1 cellular context compared by ENCODE assay signal in the genomic region with DNA sequence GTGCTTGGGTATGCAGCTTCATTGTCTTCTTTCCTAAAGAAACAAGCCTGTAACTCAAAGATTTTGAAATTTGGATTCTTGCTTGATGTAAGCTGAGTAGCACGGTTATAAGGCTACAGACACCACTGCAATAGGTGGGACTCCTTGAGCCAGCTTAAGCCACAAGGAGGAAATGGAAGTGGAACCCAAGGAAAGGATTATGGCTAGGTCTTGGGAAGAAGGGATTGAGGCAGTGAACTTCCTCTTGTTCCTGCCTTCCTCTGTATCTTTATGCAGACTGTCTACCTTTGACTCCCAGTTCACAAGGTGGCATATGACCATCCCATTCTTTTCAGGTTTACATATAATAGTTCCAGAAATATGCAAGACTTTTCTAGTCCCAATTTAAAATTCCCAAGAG.
TF ChIP-seq lines count a peak whose summit lies in the region.

No MANE protein-coding gene starts in this region.

TF ChIP-seq in H1, 55 proteins besides CTCF, POLR2A, EP300 and RAD21:
- no peak for TF ChIP-seq CBX8 (IDR thresholded peaks at IDR 0.05; ENCODE audit: borderline replicate concordance, low read depth, low read length)
- TF ChIP-seq POLR2AphosphoS5 (IDR thresholded peaks at IDR 0.05; ENCODE audit: low read depth, low read length): peak; percentile 50
- TF ChIP-seq RFX5 (IDR thresholded peaks at IDR 0.05; ENCODE audit: borderline replicate concordance, low read depth, low read length): no peak
- TF ChIP-seq ZNF274 (IDR thresholded peaks at IDR 0.05; ENCODE audit: borderline replicate concordance, extremely low read depth, low read length): no peak
TF ChIP-seq in H1: peak in this region for 1.
